ENCODE assay signal across 8 cellular contexts in the genomic region with DNA sequence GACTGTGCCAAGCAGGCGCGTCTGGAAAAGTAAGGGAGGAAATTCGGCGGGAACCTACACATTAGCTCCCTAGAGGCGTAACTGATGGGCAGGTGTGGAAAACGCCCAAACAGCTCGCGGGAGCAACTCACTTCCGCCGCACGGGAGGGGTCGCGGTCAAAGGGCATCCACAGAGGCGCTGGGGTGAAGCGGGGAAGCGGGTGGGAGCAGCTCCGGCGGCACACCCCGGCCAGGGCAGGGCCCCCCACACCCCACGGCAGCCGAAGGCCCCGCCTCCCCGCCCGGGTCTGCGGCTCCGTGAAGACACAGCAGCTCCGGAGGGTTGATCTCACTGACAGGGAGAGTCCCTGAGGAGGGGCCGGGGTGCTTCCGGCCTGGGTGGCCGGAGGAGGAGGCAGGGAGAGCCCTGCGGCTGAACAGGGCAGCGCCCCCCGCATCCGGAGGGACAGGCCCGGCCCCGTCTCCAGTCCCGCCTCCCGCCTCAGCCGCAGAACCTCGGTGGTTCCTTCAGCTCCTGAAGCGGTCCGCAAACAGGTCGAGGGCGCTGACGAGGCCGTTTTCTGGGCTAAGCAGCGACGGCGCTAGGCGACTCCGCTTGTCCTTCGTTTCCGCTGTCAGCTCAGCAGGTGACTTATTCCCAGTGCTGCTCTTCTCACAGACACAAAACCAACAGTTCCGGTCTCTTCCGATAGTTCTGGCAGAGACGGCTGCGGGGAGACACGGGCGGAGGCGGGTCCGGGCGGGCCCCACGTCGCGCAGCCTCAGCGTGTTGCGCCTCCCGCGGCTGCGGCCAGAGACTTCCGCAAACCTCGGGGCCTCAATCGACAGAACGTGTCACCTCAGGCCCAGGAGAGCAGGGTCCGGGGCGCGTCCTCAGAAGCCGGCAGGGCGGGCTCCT.
DNase-seq lines count a peak whose midpoint lies in the region; ATAC-seq lines count a peak whose summit lies in the region.

No MANE protein-coding gene starts in this region.

- H3K4me1 Mint-ChIP-seq in activated naive CD4-positive, alpha-beta T cell treated with anti-CD3 and anti-CD28 coated beads, Interleukin-2, amount 50 U/mL, for 24 hours = peaks cover 11% of the 10 kb centered on the region
- H3K4me1 Mint-ChIP-seq in memory B cell = peaks cover 2% of the 10 kb centered on the region

- no peaks in the 10 kb centered on the region for H3K36me3 Mint-ChIP-seq in activated naive CD4-positive, alpha-beta T cell treated with anti-CD3 and anti-CD28 coated beads, Interleukin-2, amount 50 U/mL, for 24 hours
- peaks cover 2% of the 10 kb centered on the region for H3K36me3 Mint-ChIP-seq in memory B cell

- H3K4me3 Mint-ChIP-seq in activated naive CD4-positive, alpha-beta T cell treated with anti-CD3 and anti-CD28 coated beads, Interleukin-2, amount 50 U/mL, for 24 hours = peak overlapping the region; percentile 85
- peak overlapping the region; percentile 82 for H3K4me3 Mint-ChIP-seq in memory B cell

- H3K27ac Mint-ChIP-seq in activated naive CD4-positive, alpha-beta T cell treated with anti-CD3 and anti-CD28 coated beads, Interleukin-2, amount 50 U/mL, for 24 hours = peak overlapping the region; percentile 87
- peak overlapping the region; percentile 28 for H3K27ac Mint-ChIP-seq in memory B cell

- no peaks in the 10 kb centered on the region for H3K27me3 Mint-ChIP-seq in activated naive CD4-positive, alpha-beta T cell treated with anti-CD3 and anti-CD28 coated beads, Interleukin-2, amount 50 U/mL, for 24 hours
- peaks cover 1% of the 10 kb centered on the region for H3K27me3 Mint-ChIP-seq in memory B cell

- no peaks in the 10 kb centered on the region for H3K9me3 Mint-ChIP-seq in activated naive CD4-positive, alpha-beta T cell treated with anti-CD3 and anti-CD28 coated beads, Interleukin-2, amount 50 U/mL, for 24 hours
- peaks cover 4% of the 10 kb centered on the region for H3K9me3 Mint-ChIP-seq in memory B cell

- peak; percentile 27 for DNase-seq in RPMI7951 (ENCODE audit: low read depth)
- DNase-seq in memory B cell (ENCODE audit: low spot score in 2 of 2) = peak; percentile 6 to 35
- DNase-seq in stimulated activated CD8-positive, alpha-beta memory T cell treated with anti-CD3 and anti-CD28 coated beads, Interleukin-7, amount 100 ng/mL, for 48 hours (ENCODE audit: extremely low read depth in 1 of 2, low read depth in 1 of 2) = peak; percentile 29 to 37
- no peak for DNase-seq in LoVo (ENCODE audit: low spot score)
- no peak for DNase-seq in cerebellar cortex (ENCODE audit: low spot score)

- peak; percentile 81 for ATAC-seq in GM19467 (IDR thresholded peaks at IDR 0.05; ENCODE audit: unreplicated experiment)
- peak; percentile 82 for ATAC-seq in memory B cell (ENCODE audit: low read depth)
- no peak for ATAC-seq in HG02623 (IDR thresholded peaks at IDR 0.05; ENCODE audit: unreplicated experiment)

Comparison
In these comparisons a context has a peak if more than half of its experiments do, and no peak if none do; other contexts are left out.
1. DNase-seq: peak in RPMI7951 (single experiment), memory B cell (2 of 2) and stimulated activated CD8-positive, alpha-beta memory T cell treated with anti-CD3 and anti-CD28 coated beads, Interleukin-7, amount 100 ng/mL, for 48 hours (2 of 2); none in LoVo (single experiment) and cerebellar cortex (single experiment).